In the genomic region with DNA sequence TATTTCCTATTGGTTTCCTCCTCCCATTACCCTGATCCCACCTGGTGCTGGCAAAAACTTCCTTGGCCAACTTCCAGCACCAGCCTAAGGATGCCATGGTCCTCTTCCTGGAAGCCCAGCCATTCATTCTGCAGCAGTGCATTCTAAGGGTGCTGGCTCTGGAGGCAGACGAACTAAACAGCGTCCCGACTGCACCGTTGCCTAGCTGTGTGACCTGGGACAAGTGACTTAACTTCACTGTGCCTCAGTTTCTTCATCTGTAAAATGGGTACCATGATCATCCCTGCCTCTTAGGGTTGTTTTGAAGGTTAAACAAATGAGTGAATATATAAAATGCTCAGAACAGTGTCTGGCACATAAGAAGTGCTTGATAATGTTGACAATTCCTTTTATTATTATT, we compare ENCODE assay signal across 31 cellular contexts.
"Had no signal": no experiment of that assay in that cellular context is flagged by ENCODE, and none has a peak within 500 bp of the region (broad histone marks: within the 10 kb centered on the region; RNA-seq: fewer than 3 reads in every experiment).

No MANE protein-coding gene starts in this region.

- H3K27ac ChIP-seq: adrenal gland, body of pancreas, esophagus muscularis mucosa, foreskin keratinocyte, heart left ventricle, neutrophil, skin epidermis, testis, upper lobe of left lung had no signal

- H3K36me3 Mint-ChIP-seq: activated naive CD4-positive, alpha-beta T cell treated with anti-CD3 and anti-CD28 coated beads, Interleukin-2, amount 50 U/mL, for 24 hours; immature natural killer cell; mesothelial cell of epicardium; naive B cell had no signal

- H3K4me1 ChIP-seq: adrenal gland, esophagus muscularis mucosa, testis, upper lobe of left lung had no signal

- ATAC-seq: body of pancreas; foreskin keratinocyte; heart left ventricle; left colon; sciatic nerve; stimulated activated naive CD8-positive, alpha-beta T cell treated with anti-CD3 and anti-CD28 coated beads, Interleukin-15, Interleukin-2, amounts not matched to agents 100 U/mL and 50 U/mL, for 24 hours had no signal

- H3K27me3 ChIP-seq: adrenal gland, body of pancreas, esophagus muscularis mucosa, foreskin keratinocyte, heart left ventricle, neutrophil, testis, upper lobe of left lung had no signal

- H3K9me3 Mint-ChIP-seq: activated CD4-positive, alpha-beta memory T cell treated with anti-CD3 and anti-CD28 coated beads, Interleukin-2, amount 10 ng/mL, durations not matched to agents 7 days and 5 days; activated CD4-positive, alpha-beta T cell treated with anti-CD3 and anti-CD28 coated beads, Interleukin-2, amount 10 ng/mL, durations not matched to agents 7 days and 5 days; activated naive CD4-positive, alpha-beta T cell treated with anti-CD3 and anti-CD28 coated beads, Interleukin-2, amount 50 U/mL, for 24 hours; activated T-cell treated with anti-CD3 and anti-CD28 coated beads, Interleukin-2, amount 50 U/mL, for 24 hours; immature natural killer cell; mesothelial cell of epicardium; naive B cell had no signal

- H3K4me3 ChIP-seq: adrenal gland, body of pancreas, esophagus muscularis mucosa, heart left ventricle, skin epidermis, testis, upper lobe of left lung had no signal

- DNase-seq: activated CD4-positive, alpha-beta memory T cell treated with anti-CD3 and anti-CD28 coated beads, Interleukin-2, amount 10 ng/mL, durations not matched to agents 7 days and 5 days; activated CD4-positive, alpha-beta T cell treated with anti-CD3 and anti-CD28 coated beads for 1 hour; activated CD4-positive, alpha-beta T cell treated with anti-CD3 and anti-CD28 coated beads, Interleukin-2, amount 10 ng/mL, durations not matched to agents 7 days and 5 days; activated CD8-positive, alpha-beta memory T cell treated with anti-CD3 and anti-CD28 coated beads, Interleukin-2, amount 50 U/mL, for 48 hours; activated T-cell treated with anti-CD3 and anti-CD28 coated beads, Interleukin-2, amount 50 U/mL, for 24 hours; adrenal gland; aorta; body of pancreas; dermis blood vessel endothelial cell; effector CD4-positive, alpha-beta T cell; foreskin keratinocyte; heart left ventricle; hypothalamus; immature natural killer cell; kidney; left colon; mammary epithelial cell; naive B cell; stimulated activated CD4-positive, alpha-beta T cell treated with anti-CD3 and anti-CD28 coated beads, Interleukin-12 subunit alpha, Interleukin-12 subunit beta, amount 100 ng/mL, for 4 hours; stimulated activated CD4-positive, alpha-beta T cell treated with anti-CD3 and anti-CD28 coated beads, Interleukin-4, amount 100 ng/mL, for 1 hour; stimulated activated naive CD8-positive, alpha-beta T cell treated with anti-CD3 and anti-CD28 coated beads, Interleukin-15, Interleukin-2, amounts not matched to agents 100 U/mL and 50 U/mL, for 24 hours; T-helper 1 cell; T1000; testis; upper lobe of left lung had no signal

- H3K36me3 ChIP-seq: adrenal gland, esophagus muscularis mucosa, heart left ventricle, neutrophil, upper lobe of left lung had no signal

- H3K27ac Mint-ChIP-seq: activated CD4-positive, alpha-beta memory T cell treated with anti-CD3 and anti-CD28 coated beads, Interleukin-2, amount 10 ng/mL, durations not matched to agents 7 days and 5 days; activated CD4-positive, alpha-beta T cell treated with anti-CD3 and anti-CD28 coated beads, Interleukin-2, amount 10 ng/mL, durations not matched to agents 7 days and 5 days; activated T-cell treated with anti-CD3 and anti-CD28 coated beads, Interleukin-2, amount 50 U/mL, for 24 hours; immature natural killer cell; mesothelial cell of epicardium had no signal

- H3K9me3 ChIP-seq: adrenal gland, body of pancreas, esophagus muscularis mucosa, heart left ventricle, neutrophil, testis, upper lobe of left lung had no signal

- H3K4me3 Mint-ChIP-seq: activated CD4-positive, alpha-beta memory T cell treated with anti-CD3 and anti-CD28 coated beads, Interleukin-2, amount 10 ng/mL, durations not matched to agents 7 days and 5 days; activated CD4-positive, alpha-beta T cell treated with anti-CD3 and anti-CD28 coated beads, Interleukin-2, amount 10 ng/mL, durations not matched to agents 7 days and 5 days; activated naive CD4-positive, alpha-beta T cell treated with anti-CD3 and anti-CD28 coated beads, Interleukin-2, amount 50 U/mL, for 24 hours; activated T-cell treated with anti-CD3 and anti-CD28 coated beads, Interleukin-2, amount 50 U/mL, for 24 hours; immature natural killer cell; mesothelial cell of epicardium had no signal

- H3K27me3 Mint-ChIP-seq: activated CD4-positive, alpha-beta memory T cell treated with anti-CD3 and anti-CD28 coated beads, Interleukin-2, amount 10 ng/mL, durations not matched to agents 7 days and 5 days; activated CD4-positive, alpha-beta T cell treated with anti-CD3 and anti-CD28 coated beads, Interleukin-2, amount 10 ng/mL, durations not matched to agents 7 days and 5 days; activated naive CD4-positive, alpha-beta T cell treated with anti-CD3 and anti-CD28 coated beads, Interleukin-2, amount 50 U/mL, for 24 hours; activated T-cell treated with anti-CD3 and anti-CD28 coated beads, Interleukin-2, amount 50 U/mL, for 24 hours; naive B cell had no signal
